ENCODE assay signal across 14 cellular contexts in genomic region chr18:46222710-46223360, GRCh38.
A peak's percentile ranks its signal among the peaks of the same experiment; 100 is the strongest.
DNase-seq lines count a peak whose midpoint lies in the region; ATAC-seq and TF ChIP-seq lines count a peak whose summit lies in the region.
"Had no signal": no experiment of that assay in that cellular context is flagged by ENCODE, and none has a peak within 500 bp of the region (broad histone marks: within the 10 kb centered on the region; RNA-seq: fewer than 3 reads in every experiment).

No MANE protein-coding gene starts in this region.

- no peaks in the 10 kb centered on the region for H3K9me3 ChIP-seq in left ventricle myocardium inferior (replicated peaks)
- H3K9me3 ChIP-seq: suprapubic skin had no signal

- DNase-seq in NOMO-1 (lab: John Stamatoyannopoulos, UW; ENCODE audit: unreplicated experiment in 2 of 2) (peak; percentile 55 to 80), NOMO-1 treated with dmso at 0.1 percent for 144 hours (lab: John Stamatoyannopoulos, UW; ENCODE audit: unreplicated experiment) (no peak), OCI-M1 (lab: John Stamatoyannopoulos, UW) (peak; percentile 82), left ventricle myocardium inferior (no peak), DMS 273 (lab: John Stamatoyannopoulos, UW; ENCODE audit: unreplicated experiment) (no peak)
- no peak for DNase-seq in activated naive CD8-positive, alpha-beta T cell treated with anti-CD3 and anti-CD28 coated beads for 36 hours
- no peak for DNase-seq in stimulated activated effector memory CD8-positive, alpha-beta T cell treated with anti-CD3 and anti-CD28 coated beads, Interleukin-12 subunit alpha, Interleukin-12 subunit beta, amount 100 ng/mL, for 72 hours (ENCODE audit: low spot score in 2 of 2)
- DNase-seq: activated CD8-positive, alpha-beta memory T cell treated with anti-CD3 and anti-CD28 coated beads, Interleukin-2, amount 10 ng/mL, durations not matched to agents 7 days and 5 days; effector CD4-positive, alpha-beta T cell; kidney; NCI-H1436 had no signal

- ATAC-seq in stimulated activated effector memory CD8-positive, alpha-beta T cell treated with anti-CD3 and anti-CD28 coated beads, Interleukin-12 subunit alpha, Interleukin-12 subunit beta, amount 100 ng/mL, for 72 hours: no peak
- no peak for ATAC-seq in HG02678 (IDR thresholded peaks at IDR 0.05; ENCODE audit: unreplicated experiment)
- ATAC-seq: activated CD8-positive, alpha-beta memory T cell treated with anti-CD3 and anti-CD28 coated beads, Interleukin-2, amount 10 ng/mL, durations not matched to agents 7 days and 5 days had no signal

- intact Hi-C loops in left ventricle myocardium inferior (cut with micrococcal nuclease): no loop called here

- peak overlapping the region; percentile 80 for H3K27ac Mint-ChIP-seq in activated naive CD8-positive, alpha-beta T cell treated with anti-CD3 and anti-CD28 coated beads for 36 hours
- H3K27ac Mint-ChIP-seq in stimulated activated effector memory CD8-positive, alpha-beta T cell treated with anti-CD3 and anti-CD28 coated beads, Interleukin-12 subunit alpha, Interleukin-12 subunit beta, amount 100 ng/mL, for 72 hours: peak overlapping the region; percentile 1
- H3K27ac Mint-ChIP-seq: activated CD8-positive, alpha-beta memory T cell treated with anti-CD3 and anti-CD28 coated beads, Interleukin-2, amount 10 ng/mL, durations not matched to agents 7 days and 5 days had no signal

- H3K9me3 Mint-ChIP-seq in activated naive CD8-positive, alpha-beta T cell treated with anti-CD3 and anti-CD28 coated beads for 36 hours: no peaks in the 10 kb centered on the region
- no peaks in the 10 kb centered on the region for H3K9me3 Mint-ChIP-seq in stimulated activated effector memory CD8-positive, alpha-beta T cell treated with anti-CD3 and anti-CD28 coated beads, Interleukin-12 subunit alpha, Interleukin-12 subunit beta, amount 100 ng/mL, for 72 hours

- no peak overlapping the region for H3K27ac ChIP-seq in left ventricle myocardium inferior (replicated peaks)
- H3K27ac ChIP-seq: 22Rv1, suprapubic skin had no signal

- H3K4me1 ChIP-seq in left ventricle myocardium inferior: peaks cover 49% of the 10 kb centered on the region
- H3K4me1 ChIP-seq: suprapubic skin had no signal

- peaks cover 5% of the 10 kb centered on the region for H3K36me3 ChIP-seq in left ventricle myocardium inferior
- H3K36me3 ChIP-seq: suprapubic skin had no signal

- no peak overlapping the region for H3K4me3 ChIP-seq in left ventricle myocardium inferior
- H3K4me3 ChIP-seq: suprapubic skin had no signal

- no peaks in the 10 kb centered on the region for H3K27me3 Mint-ChIP-seq in activated naive CD8-positive, alpha-beta T cell treated with anti-CD3 and anti-CD28 coated beads for 36 hours
- H3K27me3 Mint-ChIP-seq: activated CD8-positive, alpha-beta memory T cell treated with anti-CD3 and anti-CD28 coated beads, Interleukin-2, amount 10 ng/mL, durations not matched to agents 7 days and 5 days had no signal

- peaks cover 74% of the 10 kb centered on the region for H3K4me1 Mint-ChIP-seq in activated naive CD8-positive, alpha-beta T cell treated with anti-CD3 and anti-CD28 coated beads for 36 hours
- peaks cover 36% of the 10 kb centered on the region for H3K4me1 Mint-ChIP-seq in stimulated activated effector memory CD8-positive, alpha-beta T cell treated with anti-CD3 and anti-CD28 coated beads, Interleukin-12 subunit alpha, Interleukin-12 subunit beta, amount 100 ng/mL, for 72 hours

- H3K4me3 Mint-ChIP-seq in activated naive CD8-positive, alpha-beta T cell treated with anti-CD3 and anti-CD28 coated beads for 36 hours: peak overlapping the region; percentile 41
- no peak overlapping the region for H3K4me3 Mint-ChIP-seq in stimulated activated effector memory CD8-positive, alpha-beta T cell treated with anti-CD3 and anti-CD28 coated beads, Interleukin-12 subunit alpha, Interleukin-12 subunit beta, amount 100 ng/mL, for 72 hours
- H3K4me3 Mint-ChIP-seq: activated CD8-positive, alpha-beta memory T cell treated with anti-CD3 and anti-CD28 coated beads, Interleukin-2, amount 10 ng/mL, durations not matched to agents 7 days and 5 days had no signal

- H3K27me3 ChIP-seq in left ventricle myocardium inferior (ENCODE audit: low read depth): no peaks in the 10 kb centered on the region
- H3K27me3 ChIP-seq: suprapubic skin had no signal

- no peak for TF ChIP-seq CTCF in left ventricle myocardium inferior (IDR thresholded peaks at IDR 0.05; ENCODE audit: borderline replicate concordance)

- peaks cover 61% of the 10 kb centered on the region for H3K36me3 Mint-ChIP-seq in activated naive CD8-positive, alpha-beta T cell treated with anti-CD3 and anti-CD28 coated beads for 36 hours
- H3K36me3 Mint-ChIP-seq in stimulated activated effector memory CD8-positive, alpha-beta T cell treated with anti-CD3 and anti-CD28 coated beads, Interleukin-12 subunit alpha, Interleukin-12 subunit beta, amount 100 ng/mL, for 72 hours: peaks cover 51% of the 10 kb centered on the region

Comparison
In these comparisons a context has a peak if more than half of its experiments do, and no peak if none do; other contexts are left out.
1. DNase-seq: peak in NOMO-1 (2 of 2) and OCI-M1 (single experiment); none in NOMO-1 treated with dmso at 0.1 percent for 144 hours (single experiment), activated naive CD8-positive, alpha-beta T cell treated with anti-CD3 and anti-CD28 coated beads for 36 hours (single experiment), stimulated activated effector memory CD8-positive, alpha-beta T cell treated with anti-CD3 and anti-CD28 coated beads, Interleukin-12 subunit alpha, Interleukin-12 subunit beta, amount 100 ng/mL, for 72 hours (0 of 2), left ventricle myocardium inferior (single experiment) and DMS 273 (single experiment).